In genomic region chr3:45218578-45219390, GRCh38 we compare ENCODE assay signal across 13 cellular contexts. TPM values are rescaled to one million over a fixed set of nuclear protein-coding genes. Genes with fewer than 3 reads are reported as not detected.
DNase-seq lines count a peak whose midpoint lies in the region; ATAC-seq and TF ChIP-seq lines count a peak whose summit lies in the region.
"Had no signal": no experiment of that assay in that cellular context is flagged by ENCODE, and none has a peak within 500 bp of the region (broad histone marks: within the 10 kb centered on the region; RNA-seq: fewer than 3 reads in every experiment).

No MANE protein-coding gene starts in this region.

- peak; percentile 83 for ATAC-seq in SK-N-SH treated with all-trans-retinoic acid at 6 μM for 48 hours
- ATAC-seq in GM18505 (IDR thresholded peaks at IDR 0.05; ENCODE audit: unreplicated experiment): no peak

- peaks cover 58% of the 10 kb centered on the region for H3K27me3 Mint-ChIP-seq in activated CD4-positive, alpha-beta memory T cell treated with anti-CD3 and anti-CD28 coated beads, Interleukin-2, amount 10 ng/mL, durations not matched to agents 7 days and 5 days

- no peak for TF ChIP-seq CTCF in HFF-Myc (IDR thresholded peaks at IDR 0.05; ENCODE audit: low read depth, low read length, missing control alignments)
- TF ChIP-seq CTCF in fibroblast of the aortic adventitia (IDR thresholded peaks at IDR 0.05; ENCODE audit: insufficient read depth, low read length): no peak

- no peaks in the 10 kb centered on the region for H3K36me3 ChIP-seq in skeletal muscle satellite cell (ENCODE audit: insufficient read depth, low read length)
- H3K36me3 ChIP-seq: right lobe of liver, vagina had no signal

- no peak for TF ChIP-seq POLR2A in GM18505 (IDR thresholded peaks at IDR 0.05; ENCODE audit: borderline replicate concordance, extremely low read depth, insufficient read depth, insufficient read length)

- H3K4me1 Mint-ChIP-seq in activated CD4-positive, alpha-beta memory T cell treated with anti-CD3 and anti-CD28 coated beads, Interleukin-2, amount 10 ng/mL, durations not matched to agents 7 days and 5 days: peaks cover 4% of the 10 kb centered on the region

- DNase-seq in HFF-Myc (ENCODE audit: extremely low read depth, low read depth): peak; percentile 52
- DNase-seq in fibroblast of the aortic adventitia (ENCODE audit: low read depth): peak; percentile 67
- no peak for DNase-seq in NCI-H1436 treated with DMSO at 0.1 percent for 48 hours (lab: John Stamatoyannopoulos, UW)
- DNase-seq in NCI-H526 treated with DMSO at 0.1 percent for 48 hours (lab: John Stamatoyannopoulos, UW): no peak
- DNase-seq in activated CD4-positive, alpha-beta memory T cell treated with anti-CD3 and anti-CD28 coated beads, Interleukin-2, amount 10 ng/mL, durations not matched to agents 7 days and 5 days: no peak
- DNase-seq: cerebellar nuclear complex, foreskin melanocyte, NCI-H187, right lobe of liver had no signal

- no peak overlapping the region for H3K4me3 ChIP-seq in HFF-Myc (replicated peaks; ENCODE audit: low read depth, low read length)
- no peak overlapping the region for H3K4me3 ChIP-seq in fibroblast of the aortic adventitia (ENCODE audit: low read depth, low read length)
- H3K4me3 ChIP-seq in skeletal muscle satellite cell (ENCODE audit: low read length): peak overlapping the region; percentile 22
- H3K4me3 ChIP-seq: right lobe of liver, vagina had no signal

- CTCF ChIA-PET in activated CD4-positive, alpha-beta memory T cell treated with anti-CD3 and anti-CD28 coated beads, Interleukin-2, amount 10 ng/mL, durations not matched to agents 7 days and 5 days (lab: Charles Lee): interaction anchor here (1.4 kb wide), 1 partner anchor 178 kb away, joined by 6 read pairs; no protein-coding TSS in a partner anchor

- H3K9me3 ChIP-seq in skeletal muscle satellite cell (replicated peaks; ENCODE audit: low read length): no peaks in the 10 kb centered on the region
- H3K9me3 ChIP-seq: right lobe of liver, vagina had no signal

- H3K4me3 Mint-ChIP-seq in activated CD4-positive, alpha-beta memory T cell treated with anti-CD3 and anti-CD28 coated beads, Interleukin-2, amount 10 ng/mL, durations not matched to agents 7 days and 5 days: no peak overlapping the region

- H3K4me2 ChIP-seq in skeletal muscle satellite cell (ENCODE audit: low read length): peak overlapping the region; percentile 73

- no peaks in the 10 kb centered on the region for H3K27me3 ChIP-seq in skeletal muscle satellite cell (ENCODE audit: control insufficient read depth, insufficient read depth, low read length)
- H3K27me3 ChIP-seq: vagina had no signal

- POLR2A ChIA-PET in activated CD4-positive, alpha-beta memory T cell treated with anti-CD3 and anti-CD28 coated beads, Interleukin-2, amount 10 ng/mL, durations not matched to agents 7 days and 5 days (lab: Charles Lee): interaction anchor here (1.8 kb wide), 1 partner anchor 9 kb away, joined by 5 read pairs; no protein-coding TSS in a partner anchor

- peaks cover 19% of the 10 kb centered on the region for H3K4me1 ChIP-seq in skeletal muscle satellite cell (ENCODE audit: control insufficient read depth, insufficient read depth, low read length)
- H3K4me1 ChIP-seq: right lobe of liver, vagina had no signal

- H3K36me3 Mint-ChIP-seq in activated CD4-positive, alpha-beta memory T cell treated with anti-CD3 and anti-CD28 coated beads, Interleukin-2, amount 10 ng/mL, durations not matched to agents 7 days and 5 days (ENCODE audit: low read depth): no peaks in the 10 kb centered on the region

- H3K9ac ChIP-seq in skeletal muscle satellite cell (ENCODE audit: low read depth, low read length): peak overlapping the region; percentile 28

- H3K27ac Mint-ChIP-seq in activated CD4-positive, alpha-beta memory T cell treated with anti-CD3 and anti-CD28 coated beads, Interleukin-2, amount 10 ng/mL, durations not matched to agents 7 days and 5 days: no peak overlapping the region

- H3K9me3 Mint-ChIP-seq in activated CD4-positive, alpha-beta memory T cell treated with anti-CD3 and anti-CD28 coated beads, Interleukin-2, amount 10 ng/mL, durations not matched to agents 7 days and 5 days: no peaks in the 10 kb centered on the region

TF ChIP-seq in SK-N-SH treated with all-trans-retinoic acid at 6 μM for 48 hours, 23 proteins besides CTCF, POLR2A, EP300 and RAD21:
- TF ChIP-seq ZNF70 (CRISPR knock-in tag; IDR thresholded peaks at IDR 0.05): no peak
- TF ChIP-seq ISL1 (CRISPR knock-in tag; IDR thresholded peaks at IDR 0.05): peak; percentile 64

RNA-seq across cellular contexts. Expression of gene TMEM158, which starts 7.3 kb away (rescaled TPM):
- 4.5 and 19.3 TPM in 2 replicates for total RNA-seq in fibroblast of the aortic adventitia (ENCODE audit: low replicate concordance)
- total RNA-seq in skeletal muscle satellite cell (2012; rRNA removed): 8.6 and 23.6 TPM in 2 replicates
- total RNA-seq in activated CD4-positive, alpha-beta memory T cell treated with anti-CD3 and anti-CD28 coated beads, Interleukin-2, amount 10 ng/mL, durations not matched to agents 7 days and 5 days: not detected

Comparison
In these comparisons a context has a peak if more than half of its experiments do, and no peak if none do; other contexts are left out.
1. DNase-seq: peak in HFF-Myc (single experiment) and fibroblast of the aortic adventitia (single experiment); none in NCI-H1436 treated with DMSO at 0.1 percent for 48 hours (single experiment), NCI-H526 treated with DMSO at 0.1 percent for 48 hours (single experiment) and activated CD4-positive, alpha-beta memory T cell treated with anti-CD3 and anti-CD28 coated beads, Interleukin-2, amount 10 ng/mL, durations not matched to agents 7 days and 5 days (single experiment).